8 cellular contexts compared by ENCODE assay signal in the genomic region with DNA sequence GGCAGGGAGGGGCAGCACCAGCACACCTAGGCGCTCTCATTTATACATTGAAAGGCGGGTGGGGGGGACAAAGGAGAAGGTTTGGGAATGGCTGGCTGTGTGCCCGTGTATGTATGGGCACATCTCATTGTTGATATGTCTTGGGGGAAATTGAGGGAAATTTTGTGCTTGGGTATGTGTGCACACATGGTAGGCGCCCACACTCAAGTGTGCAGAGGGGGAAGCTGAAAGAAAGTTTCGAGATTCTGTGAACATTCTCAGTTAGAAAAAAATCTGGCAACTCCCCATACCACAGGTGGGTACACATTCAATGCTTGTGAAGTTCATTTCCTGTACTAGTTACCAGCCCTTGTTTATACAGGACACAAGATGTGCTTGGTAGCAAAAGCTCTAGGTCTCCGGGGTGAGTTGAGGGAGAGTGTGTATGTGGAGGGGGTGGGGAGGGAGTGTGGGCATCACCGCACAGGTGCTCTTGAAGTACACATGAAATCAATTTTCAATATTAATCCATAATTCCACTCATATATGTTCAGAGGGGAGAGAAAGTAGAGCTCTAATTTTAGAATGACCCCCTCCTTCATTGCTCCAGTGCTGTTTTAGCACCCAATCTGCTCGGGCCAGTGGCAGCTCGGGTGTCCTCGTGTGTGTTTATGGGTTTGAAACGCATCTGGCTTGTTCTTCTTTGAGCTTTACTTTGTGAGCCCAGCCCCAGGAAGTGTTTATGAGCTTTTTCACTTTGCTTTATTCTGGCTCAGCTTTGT.
DNase-seq lines count a peak whose midpoint lies in the region; ATAC-seq and TF ChIP-seq lines count a peak whose summit lies in the region.

No MANE protein-coding gene starts in this region.

- intact Hi-C loops in left lung (cut with DNase I) = no loop called here

- H3K27ac Mint-ChIP-seq in T-helper 17 cell (peak overlapping the region; percentile 93), glutamatergic neuron (ENCODE audit: unreplicated experiment) (no peak overlapping the region)

- H3K9me3 ChIP-seq in T-helper 17 cell (ENCODE audit: control insufficient read depth, low read length, poor library complexity, severe bottlenecking) (no peaks in the 10 kb centered on the region), left lung (no peaks in the 10 kb centered on the region)

- no peaks in the 10 kb centered on the region for H3K27me3 Mint-ChIP-seq in T-helper 17 cell
- H3K27me3 Mint-ChIP-seq in glutamatergic neuron (ENCODE audit: unreplicated experiment) = peaks cover 7% of the 10 kb centered on the region

- peaks cover 5% of the 10 kb centered on the region for H3K9me3 Mint-ChIP-seq in glutamatergic neuron (ENCODE audit: unreplicated experiment)

- H3K27me3 ChIP-seq in left lung = no peaks in the 10 kb centered on the region

- peaks cover 17 to 29% of the 10 kb centered on the region in 2 donors for H3K4me1 ChIP-seq in left lung

- peak overlapping the region; percentile 80 for H3K4me3 Mint-ChIP-seq in T-helper 17 cell
- no peak overlapping the region for H3K4me3 Mint-ChIP-seq in glutamatergic neuron (ENCODE audit: unreplicated experiment)

- H3K4me1 Mint-ChIP-seq in T-helper 17 cell = peaks cover 35% of the 10 kb centered on the region
- peaks cover 15% of the 10 kb centered on the region for H3K4me1 Mint-ChIP-seq in glutamatergic neuron (ENCODE audit: low read depth, unreplicated experiment)

- no peak overlapping the region for H3K4me3 ChIP-seq in left lung

- ATAC-seq in GM18519 (IDR thresholded peaks at IDR 0.05; ENCODE audit: low FRiP score, unreplicated experiment) (peak; percentile 42), HG02798 (IDR thresholded peaks at IDR 0.05; ENCODE audit: poor library complexity, unreplicated experiment) (peak; percentile 75), T-helper 17 cell (peak; percentile 79), left lung (peak; percentile 86)

- peak overlapping the region; percentile 55 to 67 for H3K27ac ChIP-seq in left lung

- no peak for TF ChIP-seq CTCF in left lung (IDR thresholded peaks at IDR 0.05)
- TF ChIP-seq CTCF in glutamatergic neuron (IDR thresholded peaks at IDR 0.05; ENCODE audit: partially characterized antibody, unreplicated experiment) = no peak

- H3K36me3 ChIP-seq in left lung = no peaks in the 10 kb centered on the region

- DNase-seq in T-helper 17 cell = peak in 1 of 3 donors; percentile 14
- no peak for DNase-seq in left lung
- DNase-seq in DMS79 (lab: John Stamatoyannopoulos, UW) = no peak
- DNase-seq in glutamatergic neuron = no peak
- no peak for DNase-seq in NCI-H146 treated with DMSO at 0.1 percent for 48 hours (lab: John Stamatoyannopoulos, UW; ENCODE audit: unreplicated experiment)
- no peak for DNase-seq in inferior parietal cortex (ENCODE audit: extremely low spot score)

- H3K36me3 Mint-ChIP-seq in T-helper 17 cell (ENCODE audit: low read depth) = no peaks in the 10 kb centered on the region
- H3K36me3 Mint-ChIP-seq in glutamatergic neuron (ENCODE audit: unreplicated experiment) = no peaks in the 10 kb centered on the region
